Comparison of ENCODE assay signal across 21 cellular contexts in genomic region chr11:123313261-123313660, GRCh38.
"Had no signal": no experiment of that assay in that cellular context is flagged by ENCODE, and none has a peak within 500 bp of the region (broad histone marks: within the 10 kb centered on the region; RNA-seq: fewer than 3 reads in every experiment).

No MANE protein-coding gene starts in this region.

- H3K9me3 Mint-ChIP-seq: activated naive CD4-positive, alpha-beta T cell treated with anti-CD3 and anti-CD28 coated beads for 36 hours; stimulated activated naive CD8-positive, alpha-beta T cell treated with anti-CD3 and anti-CD28 coated beads, Interleukin-15, Interleukin-2, amounts not matched to agents 100 ng/mL and 50 ng/mL, for 24 hours; T-helper 1 cell treated with Interleukin-12 subunit alpha and Interleukin-12 subunit beta and Interleukin-4 antibody, amounts not matched to agents 30 μg/mL and 1 μg/mL, for 36 hours had no signal

- H3K4me3 ChIP-seq: body of pancreas, tibial nerve had no signal

- H3K4me1 Mint-ChIP-seq: naive B cell had no signal

- H3K4me3 Mint-ChIP-seq: activated naive CD4-positive, alpha-beta T cell treated with anti-CD3 and anti-CD28 coated beads for 36 hours; naive B cell; stimulated activated naive CD8-positive, alpha-beta T cell treated with anti-CD3 and anti-CD28 coated beads, Interleukin-15, Interleukin-2, amounts not matched to agents 100 ng/mL and 50 ng/mL, for 24 hours; T-helper 1 cell treated with Interleukin-12 subunit alpha and Interleukin-12 subunit beta and Interleukin-4 antibody, amounts not matched to agents 30 μg/mL and 1 μg/mL, for 36 hours had no signal

- H3K27ac Mint-ChIP-seq: activated naive CD4-positive, alpha-beta T cell treated with anti-CD3 and anti-CD28 coated beads for 36 hours; naive B cell; progenitor cell of endocrine pancreas; stimulated activated naive CD8-positive, alpha-beta T cell treated with anti-CD3 and anti-CD28 coated beads, Interleukin-15, Interleukin-2, amounts not matched to agents 100 ng/mL and 50 ng/mL, for 24 hours; T-helper 1 cell treated with Interleukin-12 subunit alpha and Interleukin-12 subunit beta and Interleukin-4 antibody, amounts not matched to agents 30 μg/mL and 1 μg/mL, for 36 hours had no signal

- H3K36me3 Mint-ChIP-seq: naive B cell had no signal

- H3K4me1 ChIP-seq: body of pancreas, tibial nerve had no signal

- H3K27me3 ChIP-seq: body of pancreas, tibial nerve had no signal

- H3K36me3 ChIP-seq: tibial nerve had no signal

- H3K9me3 ChIP-seq: body of pancreas, tibial nerve had no signal

- H3K27ac ChIP-seq: body of pancreas, tibial nerve had no signal

- ATAC-seq: body of pancreas had no signal

- DNase-seq: activated CD4-positive, alpha-beta T cell treated with anti-CD3 and anti-CD28 coated beads for 4 hours; activated CD4-positive, alpha-beta T cell treated with anti-CD3 and anti-CD28 coated beads, Interleukin-2, amount 50 U/mL, for 48 hours; activated CD4-positive, CD25-positive, alpha-beta regulatory T cell; activated CD8-positive, alpha-beta memory T cell treated with anti-CD3 and anti-CD28 coated beads, Interleukin-2, amount 50 U/mL, for 48 hours; activated naive CD4-positive, alpha-beta T cell treated with anti-CD3 and anti-CD28 coated beads for 36 hours; activated T-cell treated with anti-CD3 and anti-CD28 coated beads, Interleukin-2, amount 50 U/mL, for 48 hours; body of pancreas; dermis blood vessel endothelial cell; effector CD8-positive, alpha-beta T cell; erythroblast; foreskin fibroblast; mesendoderm; naive B cell; retina; stimulated activated CD4-positive, alpha-beta T cell treated with anti-CD3 and anti-CD28 coated beads, Interleukin-4, amount 100 ng/mL, for 24 hours; substantia nigra; T1000 had no signal
